ENCODE assay signal across 1 cellular context in the genomic region with DNA sequence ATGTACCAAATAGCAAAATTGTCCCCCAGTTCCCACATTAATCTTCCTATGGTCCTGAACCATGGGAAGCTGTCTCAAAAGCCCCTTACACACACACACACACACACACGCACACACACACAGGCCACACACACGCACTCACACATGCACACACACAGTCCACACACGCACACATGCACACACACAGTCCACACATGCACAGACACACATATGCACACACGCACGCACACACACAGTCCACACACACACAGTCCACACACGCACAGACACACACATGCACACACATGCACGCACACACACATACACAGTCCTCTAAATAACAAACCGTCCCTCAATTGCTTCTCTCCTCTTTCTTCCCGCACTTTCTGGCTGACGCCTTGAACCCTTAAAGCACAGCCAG.
TF ChIP-seq lines count a peak whose summit lies in the region.

No MANE protein-coding gene starts in this region.

TF ChIP-seq in HEK293, 187 proteins besides CTCF, POLR2A, EP300 and RAD21:
- TF ChIP-seq, protein P1, sequence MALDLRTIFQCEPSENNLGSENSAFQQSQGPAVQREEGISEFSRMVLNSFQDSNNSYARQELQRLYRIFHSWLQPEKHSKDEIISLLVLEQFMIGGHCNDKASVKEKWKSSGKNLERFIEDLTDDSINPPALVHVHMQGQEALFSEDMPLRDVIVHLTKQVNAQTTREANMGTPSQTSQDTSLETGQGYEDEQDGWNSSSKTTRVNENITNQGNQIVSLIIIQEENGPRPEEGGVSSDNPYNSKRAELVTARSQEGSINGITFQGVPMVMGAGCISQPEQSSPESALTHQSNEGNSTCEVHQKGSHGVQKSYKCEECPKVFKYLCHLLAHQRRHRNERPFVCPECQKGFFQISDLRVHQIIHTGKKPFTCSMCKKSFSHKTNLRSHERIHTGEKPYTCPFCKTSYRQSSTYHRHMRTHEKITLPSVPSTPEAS (tag by site-specific recombination; IDR thresholded peaks at IDR 0.05) = peak; percentile 93
- no peak for TF ChIP-seq OSR2 (tag by site-specific recombination; IDR thresholded peaks at IDR 0.05)
